ENCODE assay signal across 1 cellular context in the genomic region with DNA sequence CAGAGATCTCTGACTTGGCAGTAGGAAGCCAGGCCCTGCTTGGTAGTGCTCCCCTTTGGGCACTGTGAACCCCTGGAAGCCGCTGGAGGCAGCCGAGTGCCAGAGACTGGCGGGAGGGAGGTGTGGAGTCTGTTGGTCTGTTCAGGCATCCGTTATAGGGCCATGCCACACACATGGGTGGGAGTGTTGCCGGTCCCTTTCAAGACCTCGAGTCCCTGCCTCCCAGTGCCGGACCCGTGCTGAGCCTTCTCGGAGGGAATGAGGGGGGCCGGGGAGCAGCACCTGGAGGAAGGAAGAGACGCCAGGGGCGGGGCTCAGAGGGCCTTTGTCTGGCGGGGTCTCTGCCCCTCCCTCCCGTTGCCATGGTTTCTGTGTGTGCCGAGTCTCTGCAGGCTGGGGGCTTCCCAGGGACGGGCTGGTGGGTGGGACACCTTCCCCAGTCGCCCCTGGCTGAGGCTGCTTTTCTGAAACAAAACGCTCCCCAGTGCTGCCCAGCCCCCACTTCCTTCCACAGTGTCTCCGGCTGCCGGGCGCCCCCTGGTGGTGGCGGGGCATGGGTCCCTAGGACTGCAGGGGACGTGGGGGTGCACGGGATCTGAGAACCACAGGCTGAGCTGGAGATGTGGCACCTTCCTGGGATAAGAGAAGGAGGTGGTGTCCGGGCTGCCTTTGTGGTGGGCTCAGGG.
TF ChIP-seq lines count a peak whose summit lies in the region.

No MANE protein-coding gene starts in this region.

TF ChIP-seq in HepG2, 621 proteins besides CTCF, POLR2A, EP300 and RAD21 (continued from another document and continues in another):
- TF ChIP-seq ZNF609 (CRISPR knock-in tag; IDR thresholded peaks at IDR 0.05; ENCODE audit: borderline replicate concordance) (no peak), ZNF382 (CRISPR knock-in tag; IDR thresholded peaks at IDR 0.05; ENCODE audit: borderline replicate concordance) (no peak), ZNF782 (CRISPR knock-in tag; IDR thresholded peaks at IDR 0.05; ENCODE audit: borderline replicate concordance) (no peak), KLF13 (CRISPR knock-in tag; IDR thresholded peaks at IDR 0.05) (no peak), ZBTB8A (CRISPR knock-in tag; IDR thresholded peaks at IDR 0.05; ENCODE audit: borderline replicate concordance, low read depth) (no peak), ZFX (CRISPR knock-in tag; IDR thresholded peaks at IDR 0.05; ENCODE audit: low read depth) (no peak; the same call in 1 of the 2 replicates), ZNF30 (CRISPR knock-in tag; IDR thresholded peaks at IDR 0.05) (no peak), JDP2 (CRISPR knock-in tag; IDR thresholded peaks at IDR 0.05; ENCODE audit: borderline replicate concordance) (no peak), TRAFD1 (CRISPR knock-in tag; IDR thresholded peaks at IDR 0.05; ENCODE audit: borderline replicate concordance) (no peak), ZNF292 (CRISPR knock-in tag; IDR thresholded peaks at IDR 0.05; ENCODE audit: borderline replicate concordance, low read depth) (no peak), ZNF788 (CRISPR knock-in tag; IDR thresholded peaks at IDR 0.05; ENCODE audit: borderline replicate concordance) (peak; percentile 70; the same call in 1 of the 2 replicates), ZBTB4 (CRISPR knock-in tag; IDR thresholded peaks at IDR 0.05; ENCODE audit: borderline replicate concordance) (no peak; the same call in 1 of the 2 replicates), NR2F6 (IDR thresholded peaks at IDR 0.05) (no peak), NR2F6 (CRISPR knock-in tag; IDR thresholded peaks at IDR 0.05) (no peak; the same call in 1 of the 2 replicates), ZNF362 (CRISPR knock-in tag; IDR thresholded peaks at IDR 0.05; ENCODE audit: borderline replicate concordance) (no peak), STAG1 (CRISPR knock-in tag; IDR thresholded peaks at IDR 0.05) (peak; percentile 76), NFIC (IDR thresholded peaks at IDR 0.05; ENCODE audit: low read length) (no peak), ZNF136 (CRISPR knock-in tag; IDR thresholded peaks at IDR 0.05; ENCODE audit: low read depth) (no peak), ZUFSP (CRISPR knock-in tag; IDR thresholded peaks at IDR 0.05; ENCODE audit: borderline replicate concordance) (no peak), FOXJ3 (CRISPR knock-in tag; IDR thresholded peaks at IDR 0.05; ENCODE audit: borderline replicate concordance) (no peak), GATA4 (IDR thresholded peaks at IDR 0.05; ENCODE audit: borderline replicate concordance, low read depth) (no peak), ZNF335 (CRISPR knock-in tag; IDR thresholded peaks at IDR 0.05) (0 out of 2 replicates have a peak, but pooled peaks have one; percentile 38), HMGA1 (CRISPR knock-in tag; conservative IDR thresholded peaks at IDR 0.05) (no peak), CBX5 (CRISPR knock-in tag; IDR thresholded peaks at IDR 0.05; ENCODE audit: borderline replicate concordance) (peak; percentile 70; the same call in 1 of the 2 replicates), PHB2 (IDR thresholded peaks at IDR 0.05; ENCODE audit: partially characterized antibody) (no peak), ZNF451 (CRISPR knock-in tag; IDR thresholded peaks at IDR 0.05) (no peak), ISX (CRISPR knock-in tag; conservative IDR thresholded peaks at IDR 0.05) (no peak), DR1 (CRISPR knock-in tag; IDR thresholded peaks at IDR 0.05) (0 out of 2 replicates have a peak, but pooled peaks have one; percentile 44), TAF15 (IDR thresholded peaks at IDR 0.05; ENCODE audit: low read depth, low read length, poor library complexity, severe bottlenecking) (no peak), BRF2 (CRISPR knock-in tag; IDR thresholded peaks at IDR 0.05) (no peak)
- TF ChIP-seq, protein P1, sequence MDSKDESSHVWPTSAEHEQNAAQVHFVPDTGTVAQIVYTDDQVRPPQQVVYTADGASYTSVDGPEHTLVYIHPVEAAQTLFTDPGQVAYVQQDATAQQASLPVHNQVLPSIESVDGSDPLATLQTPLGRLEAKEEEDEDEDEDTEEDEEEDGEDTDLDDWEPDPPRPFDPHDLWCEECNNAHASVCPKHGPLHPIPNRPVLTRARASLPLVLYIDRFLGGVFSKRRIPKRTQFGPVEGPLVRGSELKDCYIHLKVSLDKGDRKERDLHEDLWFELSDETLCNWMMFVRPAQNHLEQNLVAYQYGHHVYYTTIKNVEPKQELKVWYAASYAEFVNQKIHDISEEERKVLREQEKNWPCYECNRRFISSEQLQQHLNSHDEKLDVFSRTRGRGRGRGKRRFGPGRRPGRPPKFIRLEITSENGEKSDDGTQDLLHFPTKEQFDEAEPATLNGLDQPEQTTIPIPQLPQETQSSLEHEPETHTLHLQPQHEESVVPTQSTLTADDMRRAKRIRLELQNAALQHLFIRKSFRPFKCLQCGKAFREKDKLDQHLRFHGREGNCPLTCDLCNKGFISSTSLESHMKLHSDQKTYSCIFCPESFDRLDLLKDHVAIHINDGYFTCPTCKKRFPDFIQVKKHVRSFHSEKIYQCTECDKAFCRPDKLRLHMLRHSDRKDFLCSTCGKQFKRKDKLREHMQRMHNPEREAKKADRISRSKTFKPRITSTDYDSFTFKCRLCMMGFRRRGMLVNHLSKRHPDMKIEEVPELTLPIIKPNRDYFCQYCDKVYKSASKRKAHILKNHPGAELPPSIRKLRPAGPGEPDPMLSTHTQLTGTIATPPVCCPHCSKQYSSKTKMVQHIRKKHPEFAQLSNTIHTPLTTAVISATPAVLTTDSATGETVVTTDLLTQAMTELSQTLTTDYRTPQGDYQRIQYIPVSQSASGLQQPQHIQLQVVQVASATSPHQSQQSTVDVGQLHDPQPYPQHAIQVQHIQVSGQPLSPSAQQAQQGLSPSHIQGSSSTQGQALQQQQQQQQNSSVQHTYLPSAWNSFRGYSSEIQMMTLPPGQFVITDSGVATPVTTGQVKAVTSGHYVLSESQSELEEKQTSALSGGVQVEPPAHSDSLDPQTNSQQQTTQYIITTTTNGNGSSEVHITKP (CRISPR knock-in tag; IDR thresholded peaks at IDR 0.05; ENCODE audit: low read depth), result peak; percentile 75
- TF ChIP-seq, protein P2, sequence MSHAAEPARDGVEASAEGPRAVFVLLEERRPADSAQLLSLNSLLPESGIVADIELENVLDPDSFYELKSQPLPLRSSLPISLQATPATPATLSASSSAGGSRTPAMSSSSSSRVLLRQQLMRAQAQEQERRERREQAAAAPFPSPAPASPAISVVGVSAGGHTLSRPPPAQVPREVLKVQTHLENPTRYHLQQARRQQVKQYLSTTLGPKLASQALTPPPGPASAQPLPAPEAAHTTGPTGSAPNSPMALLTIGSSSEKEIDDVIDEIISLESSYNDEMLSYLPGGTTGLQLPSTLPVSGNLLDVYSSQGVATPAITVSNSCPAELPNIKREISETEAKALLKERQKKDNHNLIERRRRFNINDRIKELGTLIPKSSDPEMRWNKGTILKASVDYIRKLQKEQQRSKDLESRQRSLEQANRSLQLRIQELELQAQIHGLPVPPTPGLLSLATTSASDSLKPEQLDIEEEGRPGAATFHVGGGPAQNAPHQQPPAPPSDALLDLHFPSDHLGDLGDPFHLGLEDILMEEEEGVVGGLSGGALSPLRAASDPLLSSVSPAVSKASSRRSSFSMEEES (CRISPR knock-in tag; IDR thresholded peaks at IDR 0.05), result no peak
- TF ChIP-seq, protein P3, sequence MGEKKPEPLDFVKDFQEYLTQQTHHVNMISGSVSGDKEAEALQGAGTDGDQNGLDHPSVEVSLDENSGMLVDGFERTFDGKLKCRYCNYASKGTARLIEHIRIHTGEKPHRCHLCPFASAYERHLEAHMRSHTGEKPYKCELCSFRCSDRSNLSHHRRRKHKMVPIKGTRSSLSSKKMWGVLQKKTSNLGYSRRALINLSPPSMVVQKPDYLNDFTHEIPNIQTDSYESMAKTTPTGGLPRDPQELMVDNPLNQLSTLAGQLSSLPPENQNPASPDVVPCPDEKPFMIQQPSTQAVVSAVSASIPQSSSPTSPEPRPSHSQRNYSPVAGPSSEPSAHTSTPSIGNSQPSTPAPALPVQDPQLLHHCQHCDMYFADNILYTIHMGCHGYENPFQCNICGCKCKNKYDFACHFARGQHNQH (CRISPR knock-in tag; IDR thresholded peaks at IDR 0.05), result 0 out of 2 replicates have a peak, but pooled peaks have one; percentile 54
